Comparison of ENCODE assay signal across 8 cellular contexts in genomic region chr12:94458882-94459772, GRCh38. TPM values are rescaled to one million over a fixed set of nuclear protein-coding genes. Genes with fewer than 3 reads are reported as not detected.
A peak's percentile ranks its signal among the peaks of the same experiment; 100 is the strongest.
DNase-seq lines count a peak whose midpoint lies in the region; ATAC-seq and TF ChIP-seq lines count a peak whose summit lies in the region.

No MANE protein-coding gene starts in this region.

- TSS peak; percentile 77 for BruUV-seq in Calu3 (replicated peaks; lab: Mats Ljungman, UMichigan)

- TF ChIP-seq CTCF in Calu3 (IDR thresholded peaks at IDR 0.05; ENCODE audit: unreplicated experiment), result no peak
- TF ChIP-seq CTCF in mucosa of descending colon (IDR thresholded peaks at IDR 0.05), result no peak

- peak overlapping the region; percentile 88 for H3K27ac ChIP-seq in SJSA1
- H3K27ac ChIP-seq in effector memory CD4-positive, alpha-beta T cell (ENCODE audit: insufficient read depth, low read length, poor library complexity, severe bottlenecking), result peak overlapping the region; percentile 72
- peak overlapping the region in 1 of 2 donors; percentile 71 for H3K27ac ChIP-seq in aorta (ENCODE audit: low read depth in 1 of 2, low read length in 2 of 2)

- H3K4me3 ChIP-seq in SJSA1, result peak overlapping the region; percentile 70
- peak overlapping the region; percentile 81 for H3K4me3 ChIP-seq in effector memory CD4-positive, alpha-beta T cell (ENCODE audit: insufficient read depth, low read depth, low read length, poor library complexity, severe bottlenecking)
- H3K4me3 ChIP-seq in mucosa of descending colon, result peak overlapping the region; percentile 45
- H3K4me3 ChIP-seq in aorta (ENCODE audit: low read length in 2 of 2), result peak overlapping the region; percentile 72 to 95

- H3K36me3 ChIP-seq in SJSA1 (peaks cover 8% of the 10 kb centered on the region), mucosa of descending colon (ENCODE audit: low read depth) (no peaks in the 10 kb centered on the region), aorta (ENCODE audit: control insufficient read depth in 1 of 2, insufficient read depth in 2 of 2, low read length in 1 of 2) (no peaks in the 10 kb centered on the region)
- no peaks in the 10 kb centered on the region for H3K36me3 ChIP-seq in effector memory CD4-positive, alpha-beta T cell (ENCODE audit: control insufficient read depth, insufficient read depth, low read length)

- peaks cover 18% of the 10 kb centered on the region for H3K36me3 Mint-ChIP-seq in Calu3 (ENCODE audit: insufficient read depth, unreplicated experiment)

- H3K9me3 Mint-ChIP-seq in Calu3 (ENCODE audit: low read depth, unreplicated experiment), result peaks cover 2% of the 10 kb centered on the region

- ATAC-seq in GM19452 (IDR thresholded peaks at IDR 0.05; ENCODE audit: unreplicated experiment), result peak; percentile 35
- peak; percentile 43 for ATAC-seq in HG03571 (IDR thresholded peaks at IDR 0.05; ENCODE audit: unreplicated experiment)
- peak; percentile 57 for ATAC-seq in mucosa of descending colon
- peak; percentile 86 for ATAC-seq in aorta (ENCODE audit: low FRiP score)

- H3K9me3 ChIP-seq in SJSA1 (replicated peaks) (no peaks in the 10 kb centered on the region), mucosa of descending colon (no peaks in the 10 kb centered on the region), aorta (ENCODE audit: control insufficient read depth, low read length) (no peaks in the 10 kb centered on the region)
- H3K9me3 ChIP-seq in effector memory CD4-positive, alpha-beta T cell (ENCODE audit: control insufficient read depth, low read length), result no peaks in the 10 kb centered on the region

- CTCF ChIA-PET in Calu3 (lab: Charles Lee), result interaction anchor here (0.9 kb wide), 2 partner anchors 8 to 70 kb away, joined by 3 read pairs; no protein-coding TSS in a partner anchor

- H3K27me3 Mint-ChIP-seq in Calu3 (ENCODE audit: unreplicated experiment), result no peaks in the 10 kb centered on the region

- intact Hi-C loops in Calu3 (cut with micrococcal nuclease; ENCODE audit: unreplicated experiment), result loop anchor here (2.0 kb wide), 1 partner anchor 54 kb away; no protein-coding TSS in a partner anchor
- intact Hi-C loops in mucosa of descending colon (cut with DNase I, micrococcal nuclease), result no loop called here
- intact Hi-C loops in aorta (cut with DNase I), result loop anchor here in 1 of 2 donors (10.0 kb wide), 1 partner anchor 194 kb away; no protein-coding TSS in a partner anchor

- H3K27ac Mint-ChIP-seq in Calu3 (ENCODE audit: unreplicated experiment), result peak overlapping the region; percentile 85

- H3K4me1 ChIP-seq in SJSA1 (replicated peaks) (peaks cover 14% of the 10 kb centered on the region), mucosa of descending colon (ENCODE audit: low read depth) (peaks cover 5% of the 10 kb centered on the region), aorta (ENCODE audit: control insufficient read depth in 1 of 2, insufficient read depth in 2 of 2, low read length in 2 of 2) (no peaks in the 10 kb centered on the region)
- H3K4me1 ChIP-seq in effector memory CD4-positive, alpha-beta T cell (ENCODE audit: control insufficient read depth, insufficient read depth, low read length, poor library complexity, severe bottlenecking), result no peaks in the 10 kb centered on the region

- peak overlapping the region; percentile 88 for H3K4me3 Mint-ChIP-seq in Calu3 (ENCODE audit: low read depth, unreplicated experiment)

- DNase-seq in Calu3 (no peak), SJSA1 (ENCODE audit: low read depth in 1 of 2, low spot score in 2 of 2) (peak in 1 of 2 experiments; percentile 15), mucosa of descending colon (no peak), aorta (no peak), HPDE6-E6E7 (ENCODE audit: extremely low spot score) (no peak)
- DNase-seq in effector memory CD4-positive, alpha-beta T cell, result no peak

- H3K27me3 ChIP-seq in SJSA1 (replicated peaks) (no peaks in the 10 kb centered on the region), aorta (ENCODE audit: control insufficient read depth in 1 of 2, insufficient read depth in 2 of 2, low read length in 1 of 2) (no peaks in the 10 kb centered on the region)
- no peaks in the 10 kb centered on the region for H3K27me3 ChIP-seq in effector memory CD4-positive, alpha-beta T cell (replicated peaks; ENCODE audit: control insufficient read depth, insufficient read depth, low read length, poor library complexity, severe bottlenecking)

- peaks cover 9% of the 10 kb centered on the region for H3K4me1 Mint-ChIP-seq in Calu3 (ENCODE audit: low read depth, unreplicated experiment)

- 1% methylated on average over 28 of the region's 28 CpGs for WGBS in aorta, 2 donors

RNA-seq across cellular contexts. Expression of gene CEP83, which starts 0.5 kb away (rescaled TPM):
- total RNA-seq in Calu3 (2022) (28.3 and 28.9 TPM in 2 replicates), mucosa of descending colon (10 to 100 TPM; 11.7 to 14.4 (median 14.3) TPM), aorta (10 to 100 TPM; 16.5 to 17.1 TPM)
- total RNA-seq in SJSA1 (2014; rRNA removed; shearing (Covaris generic)), result 9.9 and 15.7 TPM in 2 replicates
- 1 to 10 TPM; 3.9 to 5.6 TPM for polyA plus RNA-seq in aorta

Comparison
In these comparisons a context has a peak if more than half of its experiments do, and no peak if none do; other contexts are left out.
1. ATAC-seq: peak in every context shown above with its lines; median percentile 86 in aorta; 57 in mucosa of descending colon; 43 in HG03571; 35 in GM19452.